1 cellular context compared by ENCODE assay signal in the genomic region with DNA sequence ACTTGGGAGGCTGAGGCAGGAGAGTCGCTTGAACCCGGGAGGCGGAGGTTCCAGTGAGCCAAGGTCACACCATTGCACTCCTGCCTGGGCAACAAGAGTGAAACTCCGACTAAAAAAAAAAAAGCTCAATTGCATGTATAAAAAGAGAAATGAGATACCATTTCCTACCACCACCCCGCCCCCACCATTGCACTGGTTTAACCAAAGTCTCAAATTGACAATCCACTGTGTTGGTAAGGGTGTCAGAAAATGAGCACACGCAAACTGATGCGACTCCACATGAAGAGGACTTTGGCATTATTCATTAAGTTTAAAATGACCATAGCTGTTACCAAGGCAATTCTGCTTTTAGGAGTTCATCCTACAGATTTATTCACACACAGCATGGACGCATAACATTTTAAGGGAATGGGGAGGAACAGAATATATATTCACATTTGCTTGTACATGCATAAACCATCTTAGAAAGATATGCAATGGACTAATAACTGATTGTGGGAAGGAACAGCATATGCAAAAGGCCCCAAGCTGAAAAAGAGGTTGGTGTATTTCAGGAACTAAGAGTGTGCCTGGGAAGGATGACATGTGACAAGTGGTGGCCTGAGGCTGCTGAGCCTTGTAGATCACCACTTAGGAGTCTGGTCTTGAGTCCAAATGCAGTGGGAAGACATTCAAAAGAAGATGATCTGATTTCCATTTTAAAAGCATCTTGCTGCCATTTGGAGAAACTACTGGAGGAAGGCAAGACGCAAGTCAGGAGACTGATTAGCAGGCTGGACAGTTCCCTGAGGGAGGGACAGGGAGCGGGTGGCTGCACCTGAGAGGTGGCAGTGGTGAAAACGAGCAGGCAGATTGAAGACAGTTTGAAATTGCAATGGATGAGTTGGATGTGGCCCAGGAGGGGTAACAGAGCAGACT.
A peak's percentile ranks its signal among the peaks of the same experiment; 100 is the strongest.
TF ChIP-seq lines count a peak whose summit lies in the region.

No MANE protein-coding gene starts in this region.

TF ChIP-seq in GM23338, 12 proteins besides CTCF, POLR2A, EP300 and RAD21 (continued from another document):
- TF ChIP-seq, protein P1, sequence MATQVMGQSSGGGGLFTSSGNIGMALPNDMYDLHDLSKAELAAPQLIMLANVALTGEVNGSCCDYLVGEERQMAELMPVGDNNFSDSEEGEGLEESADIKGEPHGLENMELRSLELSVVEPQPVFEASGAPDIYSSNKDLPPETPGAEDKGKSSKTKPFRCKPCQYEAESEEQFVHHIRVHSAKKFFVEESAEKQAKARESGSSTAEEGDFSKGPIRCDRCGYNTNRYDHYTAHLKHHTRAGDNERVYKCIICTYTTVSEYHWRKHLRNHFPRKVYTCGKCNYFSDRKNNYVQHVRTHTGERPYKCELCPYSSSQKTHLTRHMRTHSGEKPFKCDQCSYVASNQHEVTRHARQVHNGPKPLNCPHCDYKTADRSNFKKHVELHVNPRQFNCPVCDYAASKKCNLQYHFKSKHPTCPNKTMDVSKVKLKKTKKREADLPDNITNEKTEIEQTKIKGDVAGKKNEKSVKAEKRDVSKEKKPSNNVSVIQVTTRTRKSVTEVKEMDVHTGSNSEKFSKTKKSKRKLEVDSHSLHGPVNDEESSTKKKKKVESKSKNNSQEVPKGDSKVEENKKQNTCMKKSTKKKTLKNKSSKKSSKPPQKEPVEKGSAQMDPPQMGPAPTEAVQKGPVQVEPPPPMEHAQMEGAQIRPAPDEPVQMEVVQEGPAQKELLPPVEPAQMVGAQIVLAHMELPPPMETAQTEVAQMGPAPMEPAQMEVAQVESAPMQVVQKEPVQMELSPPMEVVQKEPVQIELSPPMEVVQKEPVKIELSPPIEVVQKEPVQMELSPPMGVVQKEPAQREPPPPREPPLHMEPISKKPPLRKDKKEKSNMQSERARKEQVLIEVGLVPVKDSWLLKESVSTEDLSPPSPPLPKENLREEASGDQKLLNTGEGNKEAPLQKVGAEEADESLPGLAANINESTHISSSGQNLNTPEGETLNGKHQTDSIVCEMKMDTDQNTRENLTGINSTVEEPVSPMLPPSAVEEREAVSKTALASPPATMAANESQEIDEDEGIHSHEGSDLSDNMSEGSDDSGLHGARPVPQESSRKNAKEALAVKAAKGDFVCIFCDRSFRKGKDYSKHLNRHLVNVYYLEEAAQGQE (IDR thresholded peaks at IDR 0.05; ENCODE audit: unreplicated experiment) = peak; percentile 53
TF ChIP-seq in GM23338: peak in this region for 1.
